ENCODE assay signal across 5 cellular contexts in the genomic region with DNA sequence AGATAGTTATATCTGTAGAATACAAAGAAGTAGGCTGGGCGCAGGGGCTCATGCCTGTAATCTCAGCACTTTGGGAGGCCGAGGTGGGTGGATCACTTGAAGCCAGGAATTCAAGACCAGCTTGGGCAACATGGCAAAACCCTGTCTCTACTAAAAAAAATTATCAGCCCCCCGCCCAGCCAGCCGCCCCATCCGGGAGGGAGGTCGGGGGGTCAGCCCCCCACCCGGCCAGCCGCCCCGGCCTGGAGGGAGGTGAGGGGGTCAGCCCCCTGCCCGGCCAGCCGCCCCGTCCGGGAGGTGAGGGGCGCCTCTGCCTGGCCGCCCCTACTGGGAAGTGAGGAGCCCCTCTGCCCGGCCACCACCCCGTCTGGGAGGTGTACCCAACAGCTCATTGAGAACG. TPM values are rescaled to one million over a fixed set of nuclear protein-coding genes. Genes with fewer than 3 reads are reported as not detected.
"Had no signal": no experiment of that assay in that cellular context is flagged by ENCODE, and none has a peak within 500 bp of the region (broad histone marks: within the 10 kb centered on the region; RNA-seq: fewer than 3 reads in every experiment).

No MANE protein-coding gene starts in this region.

RNA-seq across cellular contexts. Expression of gene USP6, which starts 27.0 kb away (rescaled TPM):
- total RNA-seq: osteoblast, pulmonary artery endothelial cell, right atrium auricular region, smooth muscle cell had no signal
- polyA plus RNA-seq: neural cell had no signal
